Comparison of ENCODE assay signal across 1 cellular context in the genomic region with DNA sequence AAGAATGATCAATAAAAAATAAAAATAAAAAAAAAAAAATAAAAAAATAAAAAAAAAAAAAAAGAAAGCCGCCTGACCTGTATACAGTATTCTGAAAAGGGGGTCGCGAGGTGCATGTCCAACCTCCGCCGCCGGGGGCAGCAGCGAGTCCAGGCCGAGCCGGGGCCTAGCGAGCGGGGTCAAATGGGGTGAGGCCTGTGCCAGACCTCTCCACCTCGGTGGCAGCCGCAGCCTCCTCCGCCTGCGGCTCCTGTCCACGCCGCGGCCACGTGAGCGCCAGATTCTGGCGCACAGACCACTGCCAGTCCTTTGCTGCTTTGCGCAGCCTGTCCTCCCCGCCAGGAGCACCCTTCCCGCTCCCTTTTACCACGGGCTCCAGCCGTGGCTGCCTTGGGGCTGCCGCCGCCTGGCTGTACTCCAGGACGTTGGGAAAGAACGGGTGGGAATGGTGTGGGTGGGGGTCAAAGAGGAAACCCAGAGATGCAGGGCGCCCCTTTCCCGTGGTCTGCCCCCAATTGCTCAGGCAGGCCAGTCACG.
A peak's percentile ranks its signal among the peaks of the same experiment; 100 is the strongest.
TF ChIP-seq lines count a peak whose summit lies in the region.

No MANE protein-coding gene starts in this region.

TF ChIP-seq in HepG2, 621 proteins besides CTCF, POLR2A, EP300 and RAD21 (continued from another document and continues in another):
- TF ChIP-seq, protein P1, sequence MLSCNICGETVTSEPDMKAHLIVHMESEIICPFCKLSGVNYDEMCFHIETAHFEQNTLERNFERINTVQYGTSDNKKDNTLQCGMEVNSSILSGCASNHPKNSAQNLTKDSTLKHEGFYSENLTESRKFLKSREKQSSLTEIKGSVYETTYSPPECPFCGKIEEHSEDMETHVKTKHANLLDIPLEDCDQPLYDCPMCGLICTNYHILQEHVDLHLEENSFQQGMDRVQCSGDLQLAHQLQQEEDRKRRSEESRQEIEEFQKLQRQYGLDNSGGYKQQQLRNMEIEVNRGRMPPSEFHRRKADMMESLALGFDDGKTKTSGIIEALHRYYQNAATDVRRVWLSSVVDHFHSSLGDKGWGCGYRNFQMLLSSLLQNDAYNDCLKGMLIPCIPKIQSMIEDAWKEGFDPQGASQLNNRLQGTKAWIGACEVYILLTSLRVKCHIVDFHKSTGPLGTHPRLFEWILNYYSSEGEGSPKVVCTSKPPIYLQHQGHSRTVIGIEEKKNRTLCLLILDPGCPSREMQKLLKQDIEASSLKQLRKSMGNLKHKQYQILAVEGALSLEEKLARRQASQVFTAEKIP (CRISPR knock-in tag; IDR thresholded peaks at IDR 0.05; ENCODE audit: borderline replicate concordance), result no peak
- TF ChIP-seq CHD2 (IDR thresholded peaks at IDR 0.05; ENCODE audit: low read depth, low read length), result no peak
- TF ChIP-seq TCF12 (IDR thresholded peaks at IDR 0.05), result no peak
- peak; percentile 97 for TF ChIP-seq TCF12 (CRISPR knock-in tag; IDR thresholded peaks at IDR 0.05)
- TF ChIP-seq ZNF7 (CRISPR knock-in tag; IDR thresholded peaks at IDR 0.05), result no peak
- peak; percentile 57 for TF ChIP-seq YY1 (IDR thresholded peaks at IDR 0.05; ENCODE audit: insufficient read depth, insufficient replicate concordance, low read depth, low read length)
- peak; percentile 92 for TF ChIP-seq RNF2 (conservative IDR thresholded peaks at IDR 0.05; ENCODE audit: low read depth)
- peak; percentile 97 for TF ChIP-seq ZNF280B (CRISPR knock-in tag; IDR thresholded peaks at IDR 0.05; ENCODE audit: borderline replicate concordance)
- TF ChIP-seq, protein P2, sequence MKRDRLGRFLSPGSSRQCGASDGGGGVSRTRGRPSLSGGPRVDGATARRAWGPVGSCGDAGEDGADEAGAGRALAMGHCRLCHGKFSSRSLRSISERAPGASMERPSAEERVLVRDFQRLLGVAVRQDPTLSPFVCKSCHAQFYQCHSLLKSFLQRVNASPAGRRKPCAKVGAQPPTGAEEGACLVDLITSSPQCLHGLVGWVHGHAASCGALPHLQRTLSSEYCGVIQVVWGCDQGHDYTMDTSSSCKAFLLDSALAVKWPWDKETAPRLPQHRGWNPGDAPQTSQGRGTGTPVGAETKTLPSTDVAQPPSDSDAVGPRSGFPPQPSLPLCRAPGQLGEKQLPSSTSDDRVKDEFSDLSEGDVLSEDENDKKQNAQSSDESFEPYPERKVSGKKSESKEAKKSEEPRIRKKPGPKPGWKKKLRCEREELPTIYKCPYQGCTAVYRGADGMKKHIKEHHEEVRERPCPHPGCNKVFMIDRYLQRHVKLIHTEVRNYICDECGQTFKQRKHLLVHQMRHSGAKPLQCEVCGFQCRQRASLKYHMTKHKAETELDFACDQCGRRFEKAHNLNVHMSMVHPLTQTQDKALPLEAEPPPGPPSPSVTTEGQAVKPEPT (CRISPR knock-in tag; IDR thresholded peaks at IDR 0.05; ENCODE audit: low read depth), result 0 out of 2 replicates have a peak, but pooled peaks have one; percentile 67
- TF ChIP-seq, protein P3, sequence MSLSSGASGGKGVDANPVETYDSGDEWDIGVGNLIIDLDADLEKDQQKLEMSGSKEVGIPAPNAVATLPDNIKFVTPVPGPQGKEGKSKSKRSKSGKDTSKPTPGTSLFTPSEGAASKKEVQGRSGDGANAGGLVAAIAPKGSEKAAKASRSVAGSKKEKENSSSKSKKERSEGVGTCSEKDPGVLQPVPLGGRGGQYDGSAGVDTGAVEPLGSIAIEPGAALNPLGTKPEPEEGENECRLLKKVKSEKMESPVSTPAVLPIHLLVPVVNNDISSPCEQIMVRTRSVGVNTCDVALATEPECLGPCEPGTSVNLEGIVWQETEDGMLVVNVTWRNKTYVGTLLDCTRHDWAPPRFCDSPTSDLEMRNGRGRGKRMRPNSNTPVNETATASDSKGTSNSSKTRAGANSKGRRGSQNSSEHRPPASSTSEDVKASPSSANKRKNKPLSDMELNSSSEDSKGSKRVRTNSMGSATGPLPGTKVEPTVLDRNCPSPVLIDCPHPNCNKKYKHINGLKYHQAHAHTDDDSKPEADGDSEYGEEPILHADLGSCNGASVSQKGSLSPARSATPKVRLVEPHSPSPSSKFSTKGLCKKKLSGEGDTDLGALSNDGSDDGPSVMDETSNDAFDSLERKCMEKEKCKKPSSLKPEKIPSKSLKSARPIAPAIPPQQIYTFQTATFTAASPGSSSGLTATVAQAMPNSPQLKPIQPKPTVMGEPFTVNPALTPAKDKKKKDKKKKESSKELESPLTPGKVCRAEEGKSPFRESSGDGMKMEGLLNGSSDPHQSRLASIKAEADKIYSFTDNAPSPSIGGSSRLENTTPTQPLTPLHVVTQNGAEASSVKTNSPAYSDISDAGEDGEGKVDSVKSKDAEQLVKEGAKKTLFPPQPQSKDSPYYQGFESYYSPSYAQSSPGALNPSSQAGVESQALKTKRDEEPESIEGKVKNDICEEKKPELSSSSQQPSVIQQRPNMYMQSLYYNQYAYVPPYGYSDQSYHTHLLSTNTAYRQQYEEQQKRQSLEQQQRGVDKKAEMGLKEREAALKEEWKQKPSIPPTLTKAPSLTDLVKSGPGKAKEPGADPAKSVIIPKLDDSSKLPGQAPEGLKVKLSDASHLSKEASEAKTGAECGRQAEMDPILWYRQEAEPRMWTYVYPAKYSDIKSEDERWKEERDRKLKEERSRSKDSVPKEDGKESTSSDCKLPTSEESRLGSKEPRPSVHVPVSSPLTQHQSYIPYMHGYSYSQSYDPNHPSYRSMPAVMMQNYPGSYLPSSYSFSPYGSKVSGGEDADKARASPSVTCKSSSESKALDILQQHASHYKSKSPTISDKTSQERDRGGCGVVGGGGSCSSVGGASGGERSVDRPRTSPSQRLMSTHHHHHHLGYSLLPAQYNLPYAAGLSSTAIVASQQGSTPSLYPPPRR (CRISPR knock-in tag; IDR thresholded peaks at IDR 0.05; ENCODE audit: borderline replicate concordance), result peak; percentile 83; the same call in 1 of the 2 replicates
- TF ChIP-seq LCORL (IDR thresholded peaks at IDR 0.05), result no peak
- peak; percentile 96 for TF ChIP-seq LCORL (CRISPR knock-in tag; IDR thresholded peaks at IDR 0.05)
- peak; percentile 74; the same call in 1 of the 2 replicates for TF ChIP-seq ZNF256 (CRISPR knock-in tag; conservative IDR thresholded peaks at IDR 0.05)
- peak; percentile 97 for TF ChIP-seq SAP130 (CRISPR knock-in tag; IDR thresholded peaks at IDR 0.05; ENCODE audit: low read depth)
- no peak for TF ChIP-seq GTF2F1 (IDR thresholded peaks at IDR 0.05; ENCODE audit: low read length)
- peak; percentile 96 for TF ChIP-seq BCL6 (CRISPR knock-in tag; IDR thresholded peaks at IDR 0.05)
- peak; percentile 91; the same call in 1 of the 2 replicates for TF ChIP-seq LBX2 (CRISPR knock-in tag; IDR thresholded peaks at IDR 0.05; ENCODE audit: borderline replicate concordance)
- peak; percentile 72; the same call in 1 of the 2 replicates for TF ChIP-seq NCOR1 (IDR thresholded peaks at IDR 0.05; ENCODE audit: borderline replicate concordance, low read length)
- TF ChIP-seq HOXD1 (CRISPR knock-in tag; IDR thresholded peaks at IDR 0.05), result peak; percentile 97; the same call in 1 of the 2 replicates
- 0 out of 2 replicates have a peak, but pooled peaks have one; percentile 79 for TF ChIP-seq ZNF782 (CRISPR knock-in tag; IDR thresholded peaks at IDR 0.05; ENCODE audit: borderline replicate concordance)
- 0 out of 2 replicates have a peak, but pooled peaks have one; percentile 63 for TF ChIP-seq ZNF484 (CRISPR knock-in tag; IDR thresholded peaks at IDR 0.05; ENCODE audit: borderline replicate concordance, low read depth)
- peak; percentile 96 for TF ChIP-seq TMF1 (CRISPR knock-in tag; IDR thresholded peaks at IDR 0.05; ENCODE audit: low read depth)
- 0 out of 2 replicates have a peak, but pooled peaks have one; percentile 80 for TF ChIP-seq ZNF33B (CRISPR knock-in tag; IDR thresholded peaks at IDR 0.05)
- peak; percentile 78; the same call in 1 of the 2 replicates for TF ChIP-seq ZNF138 (CRISPR knock-in tag; IDR thresholded peaks at IDR 0.05; ENCODE audit: low read depth)
- no peak for TF ChIP-seq NR3C1 (CRISPR knock-in tag; IDR thresholded peaks at IDR 0.05)
- no peak for TF ChIP-seq TRIM24 (CRISPR knock-in tag; IDR thresholded peaks at IDR 0.05)
- peak; percentile 32; the same call in 1 of the 2 replicates for TF ChIP-seq HNF4G (IDR thresholded peaks at IDR 0.05; ENCODE audit: borderline replicate concordance, low read depth, low read length)
- peak; percentile 60; the same call in 1 of the 2 replicates for TF ChIP-seq HNF4G (CRISPR knock-in tag; IDR thresholded peaks at IDR 0.05; ENCODE audit: borderline replicate concordance, low read depth)
- peak; percentile 95 for TF ChIP-seq RFXAP (CRISPR knock-in tag; IDR thresholded peaks at IDR 0.05; ENCODE audit: borderline replicate concordance)
- TF ChIP-seq TAF15 (IDR thresholded peaks at IDR 0.05; ENCODE audit: low read depth, low read length, poor library complexity, severe bottlenecking), result peak; percentile 51
- TF ChIP-seq, protein P4, sequence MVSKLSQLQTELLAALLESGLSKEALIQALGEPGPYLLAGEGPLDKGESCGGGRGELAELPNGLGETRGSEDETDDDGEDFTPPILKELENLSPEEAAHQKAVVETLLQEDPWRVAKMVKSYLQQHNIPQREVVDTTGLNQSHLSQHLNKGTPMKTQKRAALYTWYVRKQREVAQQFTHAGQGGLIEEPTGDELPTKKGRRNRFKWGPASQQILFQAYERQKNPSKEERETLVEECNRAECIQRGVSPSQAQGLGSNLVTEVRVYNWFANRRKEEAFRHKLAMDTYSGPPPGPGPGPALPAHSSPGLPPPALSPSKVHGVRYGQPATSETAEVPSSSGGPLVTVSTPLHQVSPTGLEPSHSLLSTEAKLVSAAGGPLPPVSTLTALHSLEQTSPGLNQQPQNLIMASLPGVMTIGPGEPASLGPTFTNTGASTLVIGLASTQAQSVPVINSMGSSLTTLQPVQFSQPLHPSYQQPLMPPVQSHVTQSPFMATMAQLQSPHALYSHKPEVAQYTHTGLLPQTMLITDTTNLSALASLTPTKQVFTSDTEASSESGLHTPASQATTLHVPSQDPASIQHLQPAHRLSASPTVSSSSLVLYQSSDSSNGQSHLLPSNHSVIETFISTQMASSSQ (IDR thresholded peaks at IDR 0.05; ENCODE audit: low read depth), result peak; percentile 45; the same call in 1 of the 2 replicates
- TF ChIP-seq, protein P4 (CRISPR knock-in tag; IDR thresholded peaks at IDR 0.05; ENCODE audit: borderline replicate concordance), result peak; percentile 87; the same call in 1 of the 2 replicates
- no peak; the same call in 1 of the 2 replicates for TF ChIP-seq MTF1 (CRISPR knock-in tag; IDR thresholded peaks at IDR 0.05)
- TF ChIP-seq FOXA1 (IDR thresholded peaks at IDR 0.05), result no peak
- TF ChIP-seq FOXA1 (CRISPR knock-in tag; IDR thresholded peaks at IDR 0.05), result 0 out of 2 replicates have a peak, but pooled peaks have one; percentile 38
- TF ChIP-seq HNRNPH1 (optimal IDR thresholded peaks at IDR 0.05; ENCODE audit: low read depth, low read length), result no peak
- peak; percentile 99; the same call in 1 of the 2 replicates for TF ChIP-seq ZNF580 (CRISPR knock-in tag; IDR thresholded peaks at IDR 0.05; ENCODE audit: borderline replicate concordance, low read depth)
- TF ChIP-seq XRCC5 (optimal IDR thresholded peaks at IDR 0.05; ENCODE audit: low read length), result peak; percentile 94
- no peak for TF ChIP-seq CREM (IDR thresholded peaks at IDR 0.05)
- no peak for TF ChIP-seq CREM (CRISPR knock-in tag; IDR thresholded peaks at IDR 0.05)
- peak; percentile 97 for TF ChIP-seq ZNF230 (CRISPR knock-in tag; IDR thresholded peaks at IDR 0.05)
- TF ChIP-seq ZNF33A (CRISPR knock-in tag; IDR thresholded peaks at IDR 0.05; ENCODE audit: borderline replicate concordance), result 0 out of 2 replicates have a peak, but pooled peaks have one; percentile 34
- TF ChIP-seq ZNF331 (CRISPR knock-in tag; IDR thresholded peaks at IDR 0.05), result peak; percentile 98
- peak; percentile 92 for TF ChIP-seq KAT8 (CRISPR knock-in tag; IDR thresholded peaks at IDR 0.05)
- TF ChIP-seq RXRA (CRISPR knock-in tag; IDR thresholded peaks at IDR 0.05), result peak; percentile 100
- TF ChIP-seq ZNF644 (CRISPR knock-in tag; IDR thresholded peaks at IDR 0.05; ENCODE audit: low read depth), result peak; percentile 65; the same call in 1 of the 2 replicates
- TF ChIP-seq, protein P5, sequence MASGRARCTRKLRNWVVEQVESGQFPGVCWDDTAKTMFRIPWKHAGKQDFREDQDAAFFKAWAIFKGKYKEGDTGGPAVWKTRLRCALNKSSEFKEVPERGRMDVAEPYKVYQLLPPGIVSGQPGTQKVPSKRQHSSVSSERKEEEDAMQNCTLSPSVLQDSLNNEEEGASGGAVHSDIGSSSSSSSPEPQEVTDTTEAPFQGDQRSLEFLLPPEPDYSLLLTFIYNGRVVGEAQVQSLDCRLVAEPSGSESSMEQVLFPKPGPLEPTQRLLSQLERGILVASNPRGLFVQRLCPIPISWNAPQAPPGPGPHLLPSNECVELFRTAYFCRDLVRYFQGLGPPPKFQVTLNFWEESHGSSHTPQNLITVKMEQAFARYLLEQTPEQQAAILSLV (CRISPR knock-in tag; IDR thresholded peaks at IDR 0.05; ENCODE audit: borderline replicate concordance), result peak; percentile 92
- TF ChIP-seq ZNF878 (CRISPR knock-in tag; IDR thresholded peaks at IDR 0.05), result peak; percentile 99
- peak; percentile 82 for TF ChIP-seq HNRNPL (IDR thresholded peaks at IDR 0.05; ENCODE audit: low read depth, low read length)
- TF ChIP-seq ARNTL (CRISPR knock-in tag; IDR thresholded peaks at IDR 0.05), result peak; percentile 98
